Comparison of ENCODE assay signal across 15 cellular contexts in genomic region chr11:31801298-31801702, GRCh38. TPM values are rescaled to one million over a fixed set of nuclear protein-coding genes. Genes with fewer than 3 reads are reported as not detected.
DNase-seq lines count a peak whose midpoint lies in the region; ATAC-seq and TF ChIP-seq lines count a peak whose summit lies in the region.
"Had no signal": no experiment of that assay in that cellular context is flagged by ENCODE, and none has a peak within 500 bp of the region (broad histone marks: within the 10 kb centered on the region; RNA-seq: fewer than 3 reads in every experiment).

No MANE protein-coding gene starts in this region.

- peaks cover 10 to 12% of the 10 kb centered on the region in 2 donors for H3K36me3 Mint-ChIP-seq in activated T-cell treated with anti-CD3 and anti-CD28 coated beads, Interleukin-2, amount 50 U/mL, for 72 hours (ENCODE audit: insufficient read depth in 2 of 2)
- H3K36me3 Mint-ChIP-seq in activated T-cell treated with anti-CD3 and anti-CD28 coated beads, Interleukin-2, amount 50 U/mL, for 4 hours (ENCODE audit: insufficient read depth): no peaks in the 10 kb centered on the region
- H3K36me3 Mint-ChIP-seq in memory B cell (peaks cover 16% of the 10 kb centered on the region), endodermal cell (ENCODE audit: low read depth) (peaks cover 2% of the 10 kb centered on the region)

- no peak overlapping the region for H3K9ac ChIP-seq in endodermal cell (ENCODE audit: extremely low read depth, low read length, poor library complexity, severe bottlenecking)
- H3K9ac ChIP-seq: KMS-11 had no signal

- H3K9me3 Mint-ChIP-seq in activated T-cell treated with anti-CD3 and anti-CD28 coated beads, Interleukin-2, amount 50 U/mL, for 72 hours: peaks cover 0 to 1% of the 10 kb centered on the region in 2 donors
- H3K9me3 Mint-ChIP-seq in activated T-cell treated with anti-CD3 and anti-CD28 coated beads, Interleukin-2, amount 50 U/mL, for 4 hours: peaks cover 17% of the 10 kb centered on the region
- H3K9me3 Mint-ChIP-seq in memory B cell (peaks cover 13% of the 10 kb centered on the region), endodermal cell (no peaks in the 10 kb centered on the region)

- H3K4me1 Mint-ChIP-seq in activated T-cell treated with anti-CD3 and anti-CD28 coated beads, Interleukin-2, amount 50 U/mL, for 72 hours (ENCODE audit: low read depth): peaks cover 63% of the 10 kb centered on the region
- peaks cover 38% of the 10 kb centered on the region for H3K4me1 Mint-ChIP-seq in activated T-cell treated with anti-CD3 and anti-CD28 coated beads, Interleukin-2, amount 50 U/mL, for 4 hours (ENCODE audit: low read depth)
- H3K4me1 Mint-ChIP-seq in memory B cell (peaks cover 21% of the 10 kb centered on the region), endodermal cell (peaks cover 42% of the 10 kb centered on the region)

- WGBS in endodermal cell (ENCODE audit: insufficient coverage in 1 of 2, insufficient read length in 1 of 2), 2 experiments: 13 to 37% methylated on average over 8 to 9 of the region's 9 CpGs
- WGBS in tibial nerve, 2 donors: 7 to 12% methylated on average over 9 of the region's 9 CpGs

- peaks cover 43% of the 10 kb centered on the region for H3K27me3 ChIP-seq in vagina
- peaks cover 100% of the 10 kb centered on the region for H3K27me3 ChIP-seq in endodermal cell (ENCODE audit: control insufficient read depth, insufficient read depth, low read length, poor library complexity, severe bottlenecking)
- H3K27me3 ChIP-seq in tibial nerve: peaks cover 26 to 100% of the 10 kb centered on the region in 2 donors

- peaks cover 82% of the 10 kb centered on the region for H3K27me3 Mint-ChIP-seq in activated T-cell treated with anti-CD3 and anti-CD28 coated beads, Interleukin-2, amount 50 U/mL, for 72 hours (ENCODE audit: low read depth)
- H3K27me3 Mint-ChIP-seq in activated T-cell treated with anti-CD3 and anti-CD28 coated beads, Interleukin-2, amount 50 U/mL, for 4 hours (ENCODE audit: low read depth): peaks cover 80% of the 10 kb centered on the region
- H3K27me3 Mint-ChIP-seq in memory B cell (peaks cover 53% of the 10 kb centered on the region), endodermal cell (ENCODE audit: insufficient read depth) (peaks cover 99% of the 10 kb centered on the region)

- intact Hi-C loops in vagina (cut with DNase I): no loop called here

- no peak for TF ChIP-seq EP300 in tibial nerve (IDR thresholded peaks at IDR 0.05)

- TF ChIP-seq POLR2A in vagina (IDR thresholded peaks at IDR 0.05) (no peak), tibial nerve (IDR thresholded peaks at IDR 0.05) (no peak)

- no peak overlapping the region for H3K4me3 Mint-ChIP-seq in activated T-cell treated with anti-CD3 and anti-CD28 coated beads, Interleukin-2, amount 50 U/mL, for 72 hours
- H3K4me3 Mint-ChIP-seq in activated T-cell treated with anti-CD3 and anti-CD28 coated beads, Interleukin-2, amount 50 U/mL, for 4 hours: no peak overlapping the region
- H3K4me3 Mint-ChIP-seq in memory B cell: no peak overlapping the region
- no peak overlapping the region for H3K4me3 Mint-ChIP-seq in endodermal cell

- no peak for ATAC-seq in activated T-cell treated with anti-CD3 and anti-CD28 coated beads, Interleukin-2, amount 50 U/mL, for 72 hours (replicated peaks in 1 of 2)
- no peak for ATAC-seq in activated T-cell treated with anti-CD3 and anti-CD28 coated beads, Interleukin-2, amount 50 U/mL, for 4 hours
- no peak for ATAC-seq in memory B cell (ENCODE audit: low read depth)

- DNase-seq in activated T-cell treated with anti-CD3 and anti-CD28 coated beads, Interleukin-2, amount 50 U/mL, for 72 hours: no peak
- no peak for DNase-seq in activated T-cell treated with anti-CD3 and anti-CD28 coated beads, Interleukin-2, amount 50 U/mL, for 4 hours
- DNase-seq in astrocyte of the hippocampus (ENCODE audit: low read depth, low spot score): peak; percentile 57
- DNase-seq in memory B cell (ENCODE audit: low spot score in 2 of 2): no peak
- DNase-seq in vagina (ENCODE audit: extremely low spot score in 2 of 2): peak; percentile 12 to 58
- no peak for DNase-seq in NCI-H2171 (lab: John Stamatoyannopoulos, UW)
- no peak for DNase-seq in endodermal cell
- no peak for DNase-seq in tibial nerve (ENCODE audit: low spot score in 2 of 2)
- DNase-seq: 8988T, EL, NCI-H1092, NCI-H446, NCI-H774 had no signal

- no peak overlapping the region for H3K4me3 ChIP-seq in vagina
- no peak overlapping the region for H3K4me3 ChIP-seq in endodermal cell (ENCODE audit: low read length)
- H3K4me3 ChIP-seq in tibial nerve: no peak overlapping the region

- TF ChIP-seq CTCF in vagina (IDR thresholded peaks at IDR 0.05) (no peak), endodermal cell (conservative IDR thresholded peaks at IDR 0.05) (no peak), tibial nerve (IDR thresholded peaks at IDR 0.05) (no peak)

- H3K4me1 ChIP-seq in vagina: peaks cover 44% of the 10 kb centered on the region
- H3K4me1 ChIP-seq in endodermal cell (ENCODE audit: control insufficient read depth, insufficient read depth, low read length): peaks cover 18% of the 10 kb centered on the region
- peaks cover 0 to 76% (median 26%) of the 10 kb centered on the region in 4 donors for H3K4me1 ChIP-seq in tibial nerve

- peak overlapping the region; percentile 70 for H3K27ac Mint-ChIP-seq in activated T-cell treated with anti-CD3 and anti-CD28 coated beads, Interleukin-2, amount 50 U/mL, for 72 hours
- H3K27ac Mint-ChIP-seq in memory B cell (peak overlapping the region; percentile 47), endodermal cell (no peak overlapping the region)

- H3K9me3 ChIP-seq in vagina (no peaks in the 10 kb centered on the region), endodermal cell (ENCODE audit: control insufficient read depth, low read length) (no peaks in the 10 kb centered on the region), tibial nerve (no peaks in the 10 kb centered on the region)

- H3K36me3 ChIP-seq in vagina (no peaks in the 10 kb centered on the region), endodermal cell (ENCODE audit: control insufficient read depth, insufficient read depth, low read length) (peaks cover 31% of the 10 kb centered on the region), tibial nerve (no peaks in the 10 kb centered on the region)

- H3K27ac ChIP-seq in vagina (no peak overlapping the region), endodermal cell (ENCODE audit: low read depth, low read length) (no peak overlapping the region), tibial nerve (no peak overlapping the region)
- H3K27ac ChIP-seq: KMS-11 had no signal

RNA-seq across cellular contexts. Expression of gene PAX6, which starts 9.8 kb away (rescaled TPM):
- total RNA-seq in activated T-cell treated with anti-CD3 and anti-CD28 coated beads, Interleukin-2, amount 50 U/mL, for 72 hours: under 1 TPM; 0.46 to 0.76 TPM
- not detected for total RNA-seq in activated T-cell treated with anti-CD3 and anti-CD28 coated beads, Interleukin-2, amount 50 U/mL, for 4 hours
- not detected for total RNA-seq in vagina
- 1 to 10 TPM; 5.4 to 6.8 TPM for total RNA-seq in endodermal cell
- polyA plus RNA-seq in endodermal cell (2013, experiment 1 of 2): 37.3 TPM
- 27.0 TPM for polyA plus RNA-seq in endodermal cell (2013, experiment 2 of 2)
- total RNA-seq in tibial nerve: not detected
- total RNA-seq: MCF 10A had no signal

Comparison
In these comparisons a context has a peak if more than half of its experiments do, and no peak if none do; other contexts are left out.
1. DNase-seq: peak in astrocyte of the hippocampus (single experiment) and vagina (2 of 2); none in activated T-cell treated with anti-CD3 and anti-CD28 coated beads, Interleukin-2, amount 50 U/mL, for 72 hours (0 of 2), activated T-cell treated with anti-CD3 and anti-CD28 coated beads, Interleukin-2, amount 50 U/mL, for 4 hours (single experiment), memory B cell (0 of 2), NCI-H2171 (single experiment), endodermal cell (single experiment) and tibial nerve (0 of 2).